10 cellular contexts compared by ENCODE assay signal in the genomic region with DNA sequence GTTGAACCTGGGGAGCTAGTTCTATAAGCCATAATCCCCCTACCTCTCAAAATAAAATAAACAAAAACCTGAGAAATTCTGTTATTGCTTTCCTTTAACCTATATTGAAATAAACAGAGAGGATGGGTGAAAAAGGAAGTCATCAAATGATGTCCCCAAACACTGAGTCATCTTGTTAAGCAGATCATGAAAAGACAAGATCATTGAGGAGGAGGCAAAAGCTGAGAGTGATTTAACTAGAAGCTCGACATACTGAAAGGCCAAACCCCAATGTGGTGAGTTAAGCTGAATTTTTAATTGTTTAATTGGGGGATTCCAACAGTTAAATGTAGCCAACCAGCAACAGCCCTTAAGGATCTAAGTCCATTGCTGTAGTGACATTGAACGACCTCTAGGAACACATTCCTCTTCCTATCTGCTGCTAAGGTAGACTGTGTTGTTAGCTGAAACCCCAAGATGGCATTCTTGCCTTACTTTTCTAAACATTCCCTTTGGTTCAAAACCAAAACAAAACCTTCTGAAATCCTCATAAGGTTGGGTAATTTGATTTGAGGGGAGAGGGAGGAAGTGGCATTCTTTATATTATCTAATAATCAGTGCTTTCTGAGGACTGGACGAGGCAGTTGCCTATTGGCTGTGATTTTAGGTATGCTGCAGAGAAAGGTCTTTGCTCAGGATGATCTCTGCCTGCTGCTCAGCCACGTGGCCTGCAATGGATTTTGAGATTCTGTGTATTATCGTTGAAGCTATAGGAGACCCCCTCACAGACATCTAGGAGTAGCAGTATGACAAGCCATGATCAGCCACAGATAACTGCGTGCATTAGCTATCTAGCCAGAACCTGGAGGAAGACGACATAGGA.
DNase-seq lines count a peak whose midpoint lies in the region; ATAC-seq, FAIRE-seq and TF ChIP-seq lines count a peak whose summit lies in the region.
"Had no signal": no experiment of that assay in that cellular context is flagged by ENCODE, and none has a peak within 500 bp of the region (broad histone marks: within the 10 kb centered on the region; RNA-seq: fewer than 3 reads in every experiment).

No MANE protein-coding gene starts in this region.

- peak; percentile 19 to 51 (median 31); a peak in 4 of 6 replicates for TF ChIP-seq CTCF in GM12878 (IDR thresholded peaks at IDR 0.05 in 2 of 3, conservative IDR thresholded peaks at IDR 0.05 in 1 of 3; ENCODE audit: control insufficient read depth in 2 of 3, extremely low read depth in 1 of 3, insufficient read depth in 1 of 3, low read depth in 3 of 3, low read length in 3 of 3)

- no peaks in the 10 kb centered on the region for H3K36me3 Mint-ChIP-seq in naive thymus-derived CD4-positive, alpha-beta T cell

- intact Hi-C loops in GM12878 (cut with micrococcal nuclease; ENCODE audit: unreplicated experiment): no loop called here
- intact Hi-C loops in naive thymus-derived CD4-positive, alpha-beta T cell (cut with micrococcal nuclease): loop anchor here (1.0 to 5.0 kb wide), 11 partner anchors 52 to 576 kb away; no protein-coding TSS in a partner anchor

- BruUV-seq in GM12878 (replicated peaks; lab: Mats Ljungman, UMichigan): no TSS peak

- TF ChIP-seq POLR2A in GM12878 (IDR thresholded peaks at IDR 0.05; ENCODE audit: low read depth, low read length): no peak

- ATAC-seq in GM12878 (0 out of 3 replicates have a peak, but pooled peaks have one; percentile 46), GM21367 (IDR thresholded peaks at IDR 0.05; ENCODE audit: unreplicated experiment) (no peak), GM18519 (IDR thresholded peaks at IDR 0.05; ENCODE audit: low FRiP score, unreplicated experiment) (no peak)
- ATAC-seq in naive thymus-derived CD4-positive, alpha-beta T cell: peak; percentile 96

- RAD21 ChIA-PET in GM12878 (lab: Charles Lee; ENCODE audit: unreplicated experiment): no interaction called here

- POLR2A ChIA-PET in GM12878 (lab: Charles Lee): no interaction called here
- POLR2A ChIA-PET in naive thymus-derived CD4-positive, alpha-beta T cell (lab: Charles Lee): interaction anchor here (0.7 to 1.9 kb wide), 8 partner anchors 10 to 428 kb away, joined by 3 to 9 read pairs (median 3); no protein-coding TSS in a partner anchor

- H3K9me3 ChIP-seq in GM12878 (replicated peaks; ENCODE audit: control insufficient read depth, insufficient read depth, low read length): no peaks in the 10 kb centered on the region
- no peaks in the 10 kb centered on the region for H3K9me3 ChIP-seq in naive thymus-derived CD4-positive, alpha-beta T cell (ENCODE audit: control insufficient read depth in 2 of 3, low read length in 3 of 3)

- H3K4me1 Mint-ChIP-seq in naive thymus-derived CD4-positive, alpha-beta T cell: peaks cover 4 to 18% (median 17%) of the 10 kb centered on the region in 7 donors

- peak overlapping the region in 6 of 9 donors; percentile 0 to 26 (median 6) for H3K27ac Mint-ChIP-seq in naive thymus-derived CD4-positive, alpha-beta T cell
- H3K27ac Mint-ChIP-seq: T-helper 1 cell treated with Interleukin-12 subunit alpha and Interleukin-12 subunit beta and Interleukin-4 antibody, amounts not matched to agents 30 μg/mL and 1 μg/mL, for 36 hours had no signal

- peak; percentile 33 for TF ChIP-seq RAD21 in GM12878 (IDR thresholded peaks at IDR 0.05; ENCODE audit: insufficient read depth, low read depth, low read length)

- no peak overlapping the region for H3K9ac ChIP-seq in GM12878 (ENCODE audit: control insufficient read depth, insufficient read depth, low read length)

- no peak for FAIRE-seq in GM12878 (lab: Jason Lieb, UNC)

- DNase-seq in DMS 273 (lab: John Stamatoyannopoulos, UW; ENCODE audit: unreplicated experiment) (peak; percentile 21), DMS 273 treated with DMSO at 0.1 percent for 48 hours (lab: John Stamatoyannopoulos, UW) (no peak), M059J (ENCODE audit: low read depth) (peak; percentile 57), GM12878 (ENCODE audit: low read depth, low spot score) (no peak)
- DNase-seq in naive thymus-derived CD4-positive, alpha-beta T cell: peak in 7 of 9 donors; percentile 47 to 77 (median 65)
- no peak for DNase-seq in stimulated activated CD4-positive, alpha-beta T cell treated with anti-CD3 and anti-CD28 coated beads, Interleukin-15, amount 100 ng/mL, for 24 hours

- H3K79me2 ChIP-seq in GM12878 (ENCODE audit: control insufficient read depth, insufficient read depth, low read length): no peaks in the 10 kb centered on the region

- WGBS in GM12878 (ENCODE audit: insufficient coverage, insufficient replicate concordance, low lambda C conversion rate, missing lambda C conversion rate): 10% methylated on average over 7 of the region's 7 CpGs

- peaks cover 0 to 23% (median 4%) of the 10 kb centered on the region in 5 donors for H3K27me3 Mint-ChIP-seq in naive thymus-derived CD4-positive, alpha-beta T cell

- no peak overlapping the region for H3K4me3 Mint-ChIP-seq in naive thymus-derived CD4-positive, alpha-beta T cell
- H3K4me3 Mint-ChIP-seq: T-helper 1 cell treated with Interleukin-12 subunit alpha and Interleukin-12 subunit beta and Interleukin-4 antibody, amounts not matched to agents 30 μg/mL and 1 μg/mL, for 36 hours had no signal

- no peak overlapping the region for H3K27ac ChIP-seq in GM12878 (ENCODE audit: control insufficient read depth, insufficient read depth)
- no peak overlapping the region for H3K27ac ChIP-seq in naive thymus-derived CD4-positive, alpha-beta T cell (ENCODE audit: low read depth, low read length)
- H3K27ac ChIP-seq: 22Rv1 had no signal

- no peaks in the 10 kb centered on the region for H4K20me1 ChIP-seq in GM12878 (ENCODE audit: control insufficient read depth, insufficient read depth)

- in situ Hi-C loops in GM12878 (cut with MboI): no loop called here

- H2AFZ ChIP-seq in GM12878 (ENCODE audit: control insufficient read depth, low read depth, low read length): no peak overlapping the region

- no peaks in the 10 kb centered on the region for H3K9me3 Mint-ChIP-seq in naive thymus-derived CD4-positive, alpha-beta T cell
- H3K9me3 Mint-ChIP-seq: T-helper 1 cell treated with Interleukin-12 subunit alpha and Interleukin-12 subunit beta and Interleukin-4 antibody, amounts not matched to agents 30 μg/mL and 1 μg/mL, for 36 hours had no signal

- TF ChIP-seq EP300 in GM12878 (IDR thresholded peaks at IDR 0.05; ENCODE audit: borderline replicate concordance in 1 of 2, control insufficient read depth in 1 of 2, low read depth in 2 of 2, low read length in 2 of 2): no peak

- no peak overlapping the region for H3K4me3 ChIP-seq in GM12878
- no peak overlapping the region for H3K4me3 ChIP-seq in naive thymus-derived CD4-positive, alpha-beta T cell (ENCODE audit: low read length)

- no peaks in the 10 kb centered on the region for H3K36me3 ChIP-seq in GM12878 (ENCODE audit: control insufficient read depth in 2 of 2, insufficient read depth in 2 of 2, low read length in 1 of 2)
- H3K36me3 ChIP-seq in naive thymus-derived CD4-positive, alpha-beta T cell (ENCODE audit: control insufficient read depth in 2 of 3, insufficient read depth in 3 of 3, low read length in 3 of 3): no peaks in the 10 kb centered on the region

- no peak overlapping the region for H3K4me2 ChIP-seq in GM12878 (ENCODE audit: control insufficient read depth, insufficient read depth)

- H3K4me1 ChIP-seq in GM12878 (ENCODE audit: control insufficient read depth, insufficient read depth, low read length): no peaks in the 10 kb centered on the region
- H3K4me1 ChIP-seq in naive thymus-derived CD4-positive, alpha-beta T cell (ENCODE audit: control insufficient read depth in 2 of 2, insufficient read depth in 2 of 2, low read length in 2 of 2): peaks cover 0 to 9% of the 10 kb centered on the region in 2 donors

- SMC1A ChIA-PET in GM12878 (lab: Charles Lee; ENCODE audit: uncharacterized antibody, unreplicated experiment): interaction anchor here (0.6 to 0.7 kb wide), 2 partner anchors 10 to 60 kb away, joined by 3 to 4 read pairs; no protein-coding TSS in a partner anchor

- H3K27me3 ChIP-seq in GM12878 (replicated peaks in 1 of 2; ENCODE audit: control insufficient read depth in 2 of 2, insufficient read depth in 2 of 2, low read length in 1 of 2): no peaks in the 10 kb centered on the region; a peak in 1 of 4 replicates
- H3K27me3 ChIP-seq in naive thymus-derived CD4-positive, alpha-beta T cell (ENCODE audit: control insufficient read depth in 2 of 2, insufficient read depth in 2 of 2, low read length in 2 of 2): no peaks in the 10 kb centered on the region

- CTCF ChIA-PET in GM12878 (lab: Yijun Ruan, JAX): interaction anchor here (1.1 to 1.7 kb wide), 2 partner anchors 60 to 575 kb away, joined by 3 to 4 read pairs; no protein-coding TSS in a partner anchor
- CTCF ChIA-PET in naive thymus-derived CD4-positive, alpha-beta T cell (lab: Charles Lee): interaction anchor here (0.6 to 7.3 kb wide), 21 partner anchors 10 to 574 kb away, joined by 3 to 68 read pairs (median 4); no protein-coding TSS in a partner anchor

TF ChIP-seq in GM12878, 131 proteins besides CTCF, POLR2A, EP300 and RAD21:
- TF ChIP-seq RELA (IDR thresholded peaks at IDR 0.05; ENCODE audit: borderline replicate concordance, partially characterized antibody): peak; percentile 14
- TF ChIP-seq, protein P1, sequence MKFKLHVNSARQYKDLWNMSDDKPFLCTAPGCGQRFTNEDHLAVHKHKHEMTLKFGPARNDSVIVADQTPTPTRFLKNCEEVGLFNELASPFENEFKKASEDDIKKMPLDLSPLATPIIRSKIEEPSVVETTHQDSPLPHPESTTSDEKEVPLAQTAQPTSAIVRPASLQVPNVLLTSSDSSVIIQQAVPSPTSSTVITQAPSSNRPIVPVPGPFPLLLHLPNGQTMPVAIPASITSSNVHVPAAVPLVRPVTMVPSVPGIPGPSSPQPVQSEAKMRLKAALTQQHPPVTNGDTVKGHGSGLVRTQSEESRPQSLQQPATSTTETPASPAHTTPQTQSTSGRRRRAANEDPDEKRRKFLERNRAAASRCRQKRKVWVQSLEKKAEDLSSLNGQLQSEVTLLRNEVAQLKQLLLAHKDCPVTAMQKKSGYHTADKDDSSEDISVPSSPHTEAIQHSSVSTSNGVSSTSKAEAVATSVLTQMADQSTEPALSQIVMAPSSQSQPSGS (IDR thresholded peaks at IDR 0.05; ENCODE audit: low read length): no peak
- no peak for TF ChIP-seq NR2F1 (conservative IDR thresholded peaks at IDR 0.05)
TF ChIP-seq in GM12878: peak in this region for 1.

Comparison
In these comparisons a context has a peak if more than half of its experiments do, and no peak if none do; other contexts are left out.
1. DNase-seq: peak in DMS 273 (single experiment), M059J (single experiment) and naive thymus-derived CD4-positive, alpha-beta T cell (7 of 9); none in DMS 273 treated with DMSO at 0.1 percent for 48 hours (single experiment), GM12878 (single experiment) and stimulated activated CD4-positive, alpha-beta T cell treated with anti-CD3 and anti-CD28 coated beads, Interleukin-15, amount 100 ng/mL, for 24 hours (single experiment).
2. ATAC-seq: peak in GM12878 (single experiment) and naive thymus-derived CD4-positive, alpha-beta T cell (single experiment); none in GM21367 (single experiment) and GM18519 (single experiment).